Comparison of ENCODE assay signal across 26 cellular contexts in genomic region chr3:17806876-17807275, GRCh38.
"Had no signal": no experiment of that assay in that cellular context is flagged by ENCODE, and none has a peak within 500 bp of the region (broad histone marks: within the 10 kb centered on the region; RNA-seq: fewer than 3 reads in every experiment).

No MANE protein-coding gene starts in this region.

- H3K9me3 Mint-ChIP-seq: activated B cell treated with CpG ODN at 0.5 μM for 24 hours; activated CD8-positive, alpha-beta T cell treated with anti-CD3 and anti-CD28 coated beads for 36 hours; activated T-cell treated with anti-CD3 and anti-CD28 coated beads, Interleukin-2, amount 50 U/mL, for 4 hours; activated T-helper 17 cell treated with anti-CD3 and anti-CD28 coated beads, Interleukin-2, amount 50 U/mL, for 72 hours; brain; T-helper 1 cell treated with Interleukin-12 subunit alpha and Interleukin-12 subunit beta and Interleukin-4 antibody, amounts not matched to agents 30 μg/mL and 1 μg/mL, for 36 hours; T-helper 2 cell treated with Interferon-gamma antibody and Interleukin-4, amounts not matched to agents 5 μg/mL and 100 μg/mL, for 36 hours had no signal

- H3K27me3 Mint-ChIP-seq: brain had no signal

- ATAC-seq: activated CD4-positive, CD25-positive, alpha-beta regulatory T cell treated with anti-CD3 and anti-CD28 coated beads, Interleukin-2, amount 50 U/mL, for 24 hours; activated T-cell treated with anti-CD3 and anti-CD28 coated beads, Interleukin-2, amount 50 U/mL, for 4 hours; gastroesophageal sphincter; heart right ventricle had no signal

- H3K36me3 Mint-ChIP-seq: activated naive CD8-positive, alpha-beta T cell; brain had no signal

- DNase-seq: activated B cell treated with CpG ODN at 0.5 μM for 24 hours; activated CD4-positive, alpha-beta T cell treated with anti-CD3 and anti-CD28 coated beads for 48 hours; activated CD4-positive, alpha-beta T cell treated with anti-CD3 and anti-CD28 coated beads, Interleukin-2, amount 50 U/mL, for 1 hour; activated CD4-positive, alpha-beta T cell treated with anti-CD3 and anti-CD28 coated beads, Interleukin-2, amount 50 U/mL, for 48 hours; activated CD8-positive, alpha-beta memory T cell treated with anti-CD3 and anti-CD28 coated beads for 24 hours; activated effector memory CD4-positive, alpha-beta T cell treated with Interleukin-2 at 50 U/mL for 16 hours; activated gamma-delta T cell treated with Interleukin-2 at 50 U/mL for 16 hours; activated naive CD4-positive, alpha-beta T cell treated with anti-CD3 and anti-CD28 coated beads, Interleukin-2, amount 50 U/mL, for 16 hours; activated naive CD4-positive, alpha-beta T cell treated with Interleukin-2 at 50 U/mL for 16 hours; activated T-cell treated with anti-CD3 and anti-CD28 coated beads, Interleukin-2, amount 50 U/mL, for 4 hours; cerebellar nuclear complex; colonic mucosa; effector CD8-positive, alpha-beta T cell; esophagus squamous epithelium; foreskin melanocyte; heart right ventricle; T1000; WERI-Rb-1 had no signal

- H3K27ac Mint-ChIP-seq: activated B cell treated with CpG ODN at 0.5 μM for 24 hours; activated naive CD8-positive, alpha-beta T cell; activated T-helper 17 cell treated with anti-CD3 and anti-CD28 coated beads, Interleukin-2, amount 50 U/mL, for 72 hours; brain; T-helper 1 cell treated with Interleukin-12 subunit alpha and Interleukin-12 subunit beta and Interleukin-4 antibody, amounts not matched to agents 30 μg/mL and 1 μg/mL, for 36 hours; T-helper 2 cell treated with Interferon-gamma antibody and Interleukin-4, amounts not matched to agents 5 μg/mL and 100 μg/mL, for 36 hours had no signal

- H3K4me3 Mint-ChIP-seq: activated B cell treated with CpG ODN at 0.5 μM for 24 hours; activated CD8-positive, alpha-beta T cell treated with anti-CD3 and anti-CD28 coated beads for 36 hours; activated naive CD8-positive, alpha-beta T cell; activated T-cell treated with anti-CD3 and anti-CD28 coated beads, Interleukin-2, amount 50 U/mL, for 4 hours; activated T-helper 17 cell treated with anti-CD3 and anti-CD28 coated beads, Interleukin-2, amount 50 U/mL, for 72 hours; brain; T-helper 1 cell treated with Interleukin-12 subunit alpha and Interleukin-12 subunit beta and Interleukin-4 antibody, amounts not matched to agents 30 μg/mL and 1 μg/mL, for 36 hours; T-helper 2 cell treated with Interferon-gamma antibody and Interleukin-4, amounts not matched to agents 5 μg/mL and 100 μg/mL, for 36 hours had no signal
